Comparison of ENCODE assay signal across 8 cellular contexts in genomic region chr16:56424404-56424765, GRCh38. TPM values are rescaled to one million over a fixed set of nuclear protein-coding genes. Genes with fewer than 3 reads are reported as not detected.
DNase-seq lines count a peak whose midpoint lies in the region; ATAC-seq and TF ChIP-seq lines count a peak whose summit lies in the region.

No MANE protein-coding gene starts in this region.

- H2AFZ ChIP-seq in SK-N-SH (ENCODE audit: low read depth) (no peak overlapping the region), osteoblast (ENCODE audit: low read length) (peak overlapping the region; percentile 69)

- H3K4me2 ChIP-seq in SK-N-SH = peak overlapping the region; percentile 83
- peak overlapping the region; percentile 99 for H3K4me2 ChIP-seq in osteoblast (ENCODE audit: insufficient read depth, low read length)

- H3K36me3 ChIP-seq in SK-N-SH (replicated peaks in 1 of 2; ENCODE audit: control insufficient read depth in 1 of 2, insufficient read depth in 2 of 2, low read length in 1 of 2) (peaks cover 0 to 12% of the 10 kb centered on the region in 2 experiments), osteoblast (ENCODE audit: insufficient read depth, low read length) (no peaks in the 10 kb centered on the region)

- no peak for DNase-seq in SK-N-SH
- no peak for DNase-seq in fibroblast of pulmonary artery (ENCODE audit: low read depth)
- DNase-seq in osteoblast (ENCODE audit: insufficient read length, low spot score, missing footprints) = no peak
- DNase-seq in effector CD4-positive, alpha-beta T cell = no peak
- no peak for DNase-seq in superior temporal gyrus (ENCODE audit: extremely low spot score)

- TF ChIP-seq RAD21 in SK-N-SH (IDR thresholded peaks at IDR 0.05; ENCODE audit: low read length) = no peak

- peaks cover 28% of the 10 kb centered on the region for H3F3A ChIP-seq in SK-N-SH (replicated peaks; ENCODE audit: insufficient read depth)

- WGBS in SK-N-SH (ENCODE audit: low lambda C conversion rate) = 2% methylated on average over 16 of the region's 16 CpGs

- peaks cover 57% of the 10 kb centered on the region for H3K79me2 ChIP-seq in SK-N-SH (ENCODE audit: insufficient read depth)
- peaks cover 55% of the 10 kb centered on the region for H3K79me2 ChIP-seq in osteoblast (ENCODE audit: insufficient read depth, low read length)

- POLR2A ChIA-PET in SK-N-SH (lab: Yijun Ruan, JAX) = no interaction called here

- H3K4me1 ChIP-seq in SK-N-SH (ENCODE audit: control insufficient read depth in 1 of 2, insufficient read depth in 2 of 2, low read depth in 1 of 2, low read length in 1 of 2) (peaks cover 0 to 9% of the 10 kb centered on the region in 2 experiments; a peak in 3 of 4 replicates), osteoblast (ENCODE audit: insufficient read depth, low read length) (peaks cover 24% of the 10 kb centered on the region)

- H3K9ac ChIP-seq in SK-N-SH = peak overlapping the region; percentile 92

- H3K27me3 ChIP-seq in SK-N-SH (ENCODE audit: insufficient read depth) (no peaks in the 10 kb centered on the region), osteoblast (ENCODE audit: insufficient read depth, low read length) (no peaks in the 10 kb centered on the region)

- H3K4me3 ChIP-seq in GM12875 (ENCODE audit: low read depth, low read length) (peak overlapping the region; percentile 73), SK-N-SH (ENCODE audit: low read depth in 2 of 2, low read length in 1 of 2) (peak overlapping the region; percentile 80 to 93), fibroblast of pulmonary artery (replicated peaks; ENCODE audit: low read depth, low read length) (peak overlapping the region; percentile 75), osteoblast (ENCODE audit: insufficient read depth, low read length) (peak overlapping the region; percentile 84)

- H4K20me1 ChIP-seq in SK-N-SH (ENCODE audit: insufficient read depth) = peaks cover 48% of the 10 kb centered on the region
- H4K20me1 ChIP-seq in osteoblast (ENCODE audit: insufficient read depth, low read length) = peaks cover 41% of the 10 kb centered on the region

- TF ChIP-seq CTCF in GM12875 (IDR thresholded peaks at IDR 0.05; ENCODE audit: borderline replicate concordance, insufficient read depth, low read depth, low read length) = no peak
- TF ChIP-seq CTCF in SK-N-SH (IDR thresholded peaks at IDR 0.05) = no peak
- TF ChIP-seq CTCF in fibroblast of pulmonary artery (IDR thresholded peaks at IDR 0.05; ENCODE audit: low read length, missing control alignments) = no peak
- no peak for TF ChIP-seq CTCF in osteoblast (IDR thresholded peaks at IDR 0.05; ENCODE audit: extremely low read depth, low read depth, low read length)

- CTCF ChIA-PET in SK-N-SH (lab: Yijun Ruan, JAX) = no interaction called here

- no peak for TF ChIP-seq EP300 in SK-N-SH (IDR thresholded peaks at IDR 0.05; ENCODE audit: borderline replicate concordance in 1 of 2, low read depth in 1 of 2, low read length in 1 of 2)

- H3K9me2 ChIP-seq in SK-N-SH = no peaks in the 10 kb centered on the region

- H3K9me3 ChIP-seq in SK-N-SH (peaks cover 5% of the 10 kb centered on the region; the same call in 1 of the 2 replicates), osteoblast (ENCODE audit: low read depth, low read length) (no peaks in the 10 kb centered on the region)

- ATAC-seq in GM21423 (IDR thresholded peaks at IDR 0.05; ENCODE audit: unreplicated experiment) = no peak
- ATAC-seq in HG02981 (IDR thresholded peaks at IDR 0.05; ENCODE audit: unreplicated experiment) = no peak

- H3K27ac ChIP-seq in SK-N-SH (ENCODE audit: low read depth in 2 of 2, low read length in 1 of 2) = no peak overlapping the region; a peak in 1 of 4 replicates
- H3K27ac ChIP-seq in osteoblast (ENCODE audit: low read depth, low read length) = peak overlapping the region; percentile 69

TF ChIP-seq in SK-N-SH, 30 proteins besides CTCF, POLR2A, EP300 and RAD21 (continues in another document):
- TF ChIP-seq, protein P1, sequence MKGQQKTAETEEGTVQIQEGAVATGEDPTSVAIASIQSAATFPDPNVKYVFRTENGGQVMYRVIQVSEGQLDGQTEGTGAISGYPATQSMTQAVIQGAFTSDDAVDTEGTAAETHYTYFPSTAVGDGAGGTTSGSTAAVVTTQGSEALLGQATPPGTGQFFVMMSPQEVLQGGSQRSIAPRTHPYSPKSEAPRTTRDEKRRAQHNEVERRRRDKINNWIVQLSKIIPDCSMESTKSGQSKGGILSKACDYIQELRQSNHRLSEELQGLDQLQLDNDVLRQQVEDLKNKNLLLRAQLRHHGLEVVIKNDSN (IDR thresholded peaks at IDR 0.05; ENCODE audit: borderline replicate concordance, low read depth) = no peak
- TF ChIP-seq GATA2 (CRISPR knock-in tag; IDR thresholded peaks at IDR 0.05) = no peak
- no peak for TF ChIP-seq PBX3 (IDR thresholded peaks at IDR 0.05)
- TF ChIP-seq MXI1 (IDR thresholded peaks at IDR 0.05; ENCODE audit: low read depth, low read length) = no peak
- TF ChIP-seq RCOR1 (IDR thresholded peaks at IDR 0.05; ENCODE audit: low read length) = no peak
- no peak for TF ChIP-seq SMC3 (IDR thresholded peaks at IDR 0.05; ENCODE audit: low read depth, low read length)
- no peak for TF ChIP-seq JUND (IDR thresholded peaks at IDR 0.05)
- TF ChIP-seq TAF1 (IDR thresholded peaks at IDR 0.05; ENCODE audit: borderline replicate concordance, low read depth, low read length) = no peak
- no peak for TF ChIP-seq ELF1 (IDR thresholded peaks at IDR 0.05)
- no peak for TF ChIP-seq EZH2phosphoT487 (IDR thresholded peaks at IDR 0.05; ENCODE audit: borderline replicate concordance, low read depth)
- TF ChIP-seq, protein P2, sequence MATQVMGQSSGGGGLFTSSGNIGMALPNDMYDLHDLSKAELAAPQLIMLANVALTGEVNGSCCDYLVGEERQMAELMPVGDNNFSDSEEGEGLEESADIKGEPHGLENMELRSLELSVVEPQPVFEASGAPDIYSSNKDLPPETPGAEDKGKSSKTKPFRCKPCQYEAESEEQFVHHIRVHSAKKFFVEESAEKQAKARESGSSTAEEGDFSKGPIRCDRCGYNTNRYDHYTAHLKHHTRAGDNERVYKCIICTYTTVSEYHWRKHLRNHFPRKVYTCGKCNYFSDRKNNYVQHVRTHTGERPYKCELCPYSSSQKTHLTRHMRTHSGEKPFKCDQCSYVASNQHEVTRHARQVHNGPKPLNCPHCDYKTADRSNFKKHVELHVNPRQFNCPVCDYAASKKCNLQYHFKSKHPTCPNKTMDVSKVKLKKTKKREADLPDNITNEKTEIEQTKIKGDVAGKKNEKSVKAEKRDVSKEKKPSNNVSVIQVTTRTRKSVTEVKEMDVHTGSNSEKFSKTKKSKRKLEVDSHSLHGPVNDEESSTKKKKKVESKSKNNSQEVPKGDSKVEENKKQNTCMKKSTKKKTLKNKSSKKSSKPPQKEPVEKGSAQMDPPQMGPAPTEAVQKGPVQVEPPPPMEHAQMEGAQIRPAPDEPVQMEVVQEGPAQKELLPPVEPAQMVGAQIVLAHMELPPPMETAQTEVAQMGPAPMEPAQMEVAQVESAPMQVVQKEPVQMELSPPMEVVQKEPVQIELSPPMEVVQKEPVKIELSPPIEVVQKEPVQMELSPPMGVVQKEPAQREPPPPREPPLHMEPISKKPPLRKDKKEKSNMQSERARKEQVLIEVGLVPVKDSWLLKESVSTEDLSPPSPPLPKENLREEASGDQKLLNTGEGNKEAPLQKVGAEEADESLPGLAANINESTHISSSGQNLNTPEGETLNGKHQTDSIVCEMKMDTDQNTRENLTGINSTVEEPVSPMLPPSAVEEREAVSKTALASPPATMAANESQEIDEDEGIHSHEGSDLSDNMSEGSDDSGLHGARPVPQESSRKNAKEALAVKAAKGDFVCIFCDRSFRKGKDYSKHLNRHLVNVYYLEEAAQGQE (IDR thresholded peaks at IDR 0.05; ENCODE audit: low read depth, low read length) = no peak
- no peak for TF ChIP-seq RFX5 (IDR thresholded peaks at IDR 0.05; ENCODE audit: low read length)
- TF ChIP-seq YY1 (IDR thresholded peaks at IDR 0.05; ENCODE audit: low read depth) = no peak
- no peak for TF ChIP-seq TEAD4 (IDR thresholded peaks at IDR 0.05; ENCODE audit: borderline replicate concordance, insufficient read depth)
- no peak for TF ChIP-seq FOSL2 (IDR thresholded peaks at IDR 0.05; ENCODE audit: borderline replicate concordance, low read depth)
- no peak for TF ChIP-seq SIN3A (IDR thresholded peaks at IDR 0.05; ENCODE audit: borderline replicate concordance, low read depth, low read length)
- TF ChIP-seq USF2 (IDR thresholded peaks at IDR 0.05; ENCODE audit: borderline replicate concordance, low read depth, low read length) = no peak
- no peak for TF ChIP-seq GABPA (IDR thresholded peaks at IDR 0.05; ENCODE audit: low read depth)
- no peak for TF ChIP-seq POLR2AphosphoS5 (IDR thresholded peaks at IDR 0.05; ENCODE audit: low read depth, low read length)

RNA-seq across cellular contexts. Expression of gene AMFR, which starts 1.0 kb away (rescaled TPM):
- polyA plus RNA-seq in SK-N-SH (2012; rRNA removed) = 52.9 and 65.3 TPM in 2 replicates
- polyA plus RNA-seq in SK-N-SH (2012; cell fraction: cytosol; rRNA removed) = 40.4 and 50.6 TPM in 2 replicates
- polyA plus RNA-seq in SK-N-SH (2012; cell fraction: nucleus; rRNA removed) = 56.5 and 61.3 TPM in 2 replicates
- total RNA-seq in osteoblast = 279 and 339 TPM in 2 replicates

RNA-seq across cellular contexts. Expression of gene NUDT21, which starts 26.7 kb away (rescaled TPM):
- 42.2 and 45.5 TPM in 2 replicates for polyA plus RNA-seq in SK-N-SH (2012; rRNA removed)
- polyA plus RNA-seq in SK-N-SH (2012; cell fraction: cytosol; rRNA removed) = 58.7 and 79.2 TPM in 2 replicates
- polyA plus RNA-seq in SK-N-SH (2012; cell fraction: nucleus; rRNA removed) = 20.0 and 29.9 TPM in 2 replicates
- total RNA-seq in osteoblast = 58.6 and 64.5 TPM in 2 replicates

RNA-seq across cellular contexts. Expression of gene OGFOD1, which starts 27.0 kb away (rescaled TPM):
- polyA plus RNA-seq in SK-N-SH (2012; rRNA removed) = 29.9 and 35.6 TPM in 2 replicates
- polyA plus RNA-seq in SK-N-SH (2012; cell fraction: cytosol; rRNA removed) = 43.8 and 54.4 TPM in 2 replicates
- polyA plus RNA-seq in SK-N-SH (2012; cell fraction: nucleus; rRNA removed) = 20.1 and 31.0 TPM in 2 replicates
- total RNA-seq in osteoblast = 39.2 and 47.4 TPM in 2 replicates
